In the genomic region with DNA sequence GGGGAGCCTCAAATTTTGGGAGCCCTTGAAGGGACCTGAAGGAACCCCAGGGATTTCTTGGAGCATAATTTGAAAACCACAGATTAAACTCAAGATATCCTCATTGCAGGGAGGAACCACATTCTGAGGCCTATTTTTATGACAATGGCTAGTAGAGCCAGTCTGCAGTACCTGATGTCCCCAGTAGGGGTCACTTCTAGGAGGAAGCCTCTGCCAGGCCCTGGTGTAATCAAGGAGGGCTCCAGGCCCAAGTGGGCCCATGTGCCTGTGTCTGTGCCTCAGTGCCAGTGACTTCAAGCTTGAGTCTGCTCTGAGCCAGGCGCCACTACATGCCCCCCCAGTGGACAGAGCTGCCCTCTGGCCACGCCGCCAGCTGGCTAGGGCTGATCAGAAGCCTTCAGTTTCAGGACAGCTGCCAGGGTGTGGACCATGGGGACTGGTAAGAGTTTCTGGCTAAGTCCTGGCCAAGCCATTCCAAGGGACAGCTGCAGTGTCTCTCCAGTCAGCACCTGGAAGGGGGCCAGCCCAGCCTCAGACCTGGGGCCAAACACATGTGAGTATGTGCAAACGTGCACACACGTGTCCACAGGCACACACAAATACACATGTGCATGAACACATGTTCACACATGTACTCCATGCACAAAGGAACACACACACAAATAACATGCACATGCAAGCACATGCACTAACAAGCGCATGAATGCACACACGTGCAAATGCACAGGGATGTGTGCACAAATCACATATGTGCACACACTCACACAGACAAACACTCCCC, we compare ENCODE assay signal across 10 cellular contexts. TPM values are rescaled to one million over a fixed set of nuclear protein-coding genes. Genes with fewer than 3 reads are reported as not detected.
DNase-seq lines count a peak whose midpoint lies in the region; FAIRE-seq and TF ChIP-seq lines count a peak whose summit lies in the region.
"Had no signal": no experiment of that assay in that cellular context is flagged by ENCODE, and none has a peak within 500 bp of the region (broad histone marks: within the 10 kb centered on the region; RNA-seq: fewer than 3 reads in every experiment).

No MANE protein-coding gene starts in this region.

- H3K27me3 ChIP-seq in brain microvascular endothelial cell (replicated peaks) (no peaks in the 10 kb centered on the region), mesenchymal stem cell (ENCODE audit: control insufficient read depth in 1 of 2, insufficient read depth in 1 of 2, low read length in 2 of 2) (peaks cover 5 to 26% of the 10 kb centered on the region in 2 experiments), adrenal gland (no peaks in the 10 kb centered on the region)

- no peak overlapping the region for H3K23ac ChIP-seq in mesenchymal stem cell (ENCODE audit: low read length in 2 of 2)

- peak; percentile 69 for FAIRE-seq in HTR-8/SVneo (lab: Jason Lieb, UNC)

- H3K4me3 ChIP-seq in AG10803 (ENCODE audit: low read length) (no peak overlapping the region), brain microvascular endothelial cell (ENCODE audit: low read depth, low read length) (no peak overlapping the region), mesenchymal stem cell (ENCODE audit: insufficient read depth in 1 of 2, low read depth in 1 of 2, low read length in 2 of 2) (no peak overlapping the region), adrenal gland (no peak overlapping the region)
- H3K4me3 ChIP-seq: GM23248 had no signal

- H4K91ac ChIP-seq in mesenchymal stem cell (ENCODE audit: low read length) = peak overlapping the region; percentile 0

- intact Hi-C loops in adrenal gland (cut with DNase I) = loop anchor here in 1 of 2 donors (10.0 kb wide), 1 partner anchor 529 kb away; no protein-coding TSS in a partner anchor

- H3K36me3 ChIP-seq in brain microvascular endothelial cell (replicated peaks) (no peaks in the 10 kb centered on the region), mesenchymal stem cell (ENCODE audit: control insufficient read depth in 1 of 2, insufficient read depth in 2 of 2, low read depth in 1 of 2, low read length in 2 of 2) (no peaks in the 10 kb centered on the region), adrenal gland (replicated peaks in 1 of 2) (no peaks in the 10 kb centered on the region)

- no peak overlapping the region for H4K8ac ChIP-seq in mesenchymal stem cell (ENCODE audit: low read length)

- H2BK12ac ChIP-seq in mesenchymal stem cell (ENCODE audit: low read length in 2 of 2) = no peak overlapping the region

- DNase-seq in AG10803 (ENCODE audit: low read depth) (no peak), HTR-8/SVneo (ENCODE audit: insufficient read length, low spot score) (no peak), brain microvascular endothelial cell (no peak), mesenchymal stem cell (no peak), NCI-H1930 (lab: John Stamatoyannopoulos, UW) (no peak), pons (ENCODE audit: low spot score) (no peak), adrenal gland (no peak), SKM-1 (lab: John Stamatoyannopoulos, UW; ENCODE audit: unreplicated experiment) (no peak)
- DNase-seq: KG1 had no signal

- H2AFZ ChIP-seq in mesenchymal stem cell (ENCODE audit: low read depth, low read length) = no peak overlapping the region
- H2AFZ ChIP-seq: GM23248 had no signal

- H3K79me1 ChIP-seq in mesenchymal stem cell (replicated peaks; ENCODE audit: low read length, poor library complexity, severe bottlenecking) = no peaks in the 10 kb centered on the region

- no peak overlapping the region for H3K4me2 ChIP-seq in mesenchymal stem cell (ENCODE audit: low read length, poor library complexity, severe bottlenecking)

- H2BK5ac ChIP-seq in mesenchymal stem cell (ENCODE audit: low read depth, low read length, poor library complexity, severe bottlenecking) = no peak overlapping the region

- TF ChIP-seq CTCF in AG10803 (conservative IDR thresholded peaks at IDR 0.05; ENCODE audit: low read length) (peak; percentile 50), brain microvascular endothelial cell (IDR thresholded peaks at IDR 0.05; ENCODE audit: low read depth, low read length, missing control alignments) (peak; percentile 74), adrenal gland (IDR thresholded peaks at IDR 0.05) (peak in 3 of 6 experiments; percentile 25 to 36 (median 34))

- H3K4ac ChIP-seq in mesenchymal stem cell (ENCODE audit: low read depth in 1 of 2, low read length in 2 of 2) = no peak overlapping the region

- H3K4me1 ChIP-seq in mesenchymal stem cell (ENCODE audit: control insufficient read depth, insufficient read depth, low read depth, low read length) (peaks cover 3% of the 10 kb centered on the region), adrenal gland (replicated peaks in 1 of 2) (peaks cover 0 to 14% of the 10 kb centered on the region in 2 donors)

- H3K27ac ChIP-seq in brain microvascular endothelial cell = no peak overlapping the region
- H3K27ac ChIP-seq in mesenchymal stem cell (ENCODE audit: low read length, poor library complexity, severe bottlenecking) = no peak overlapping the region
- no peak overlapping the region for H3K27ac ChIP-seq in adrenal gland
- H3K27ac ChIP-seq: GM23248 had no signal

- H3K18ac ChIP-seq in mesenchymal stem cell (ENCODE audit: low read depth in 1 of 2, low read length in 2 of 2) = no peak overlapping the region

- no peak for TF ChIP-seq POLR2A in adrenal gland (IDR thresholded peaks at IDR 0.05)

- no peak overlapping the region for H2AK5ac ChIP-seq in mesenchymal stem cell (ENCODE audit: low read length, severe bottlenecking)

- in situ Hi-C loops in brain microvascular endothelial cell (cut with HindIII; ENCODE audit: low pct_ligation_motif_present, low sequenced_read_pairs) = no loop called here

- H3K14ac ChIP-seq in mesenchymal stem cell (ENCODE audit: low read length in 2 of 2) = no peak overlapping the region

- H3K9ac ChIP-seq in mesenchymal stem cell (ENCODE audit: low read length) = no peak overlapping the region
- H3K9ac ChIP-seq: GM23248 had no signal

- 78% methylated on average over 7 of the region's 7 CpGs for WGBS in mesenchymal stem cell
- 58 to 85% (median 71%) methylated on average over 4 to 7 of the region's 7 CpGs for WGBS in adrenal gland, 4 donors

- no peak overlapping the region for H2BK15ac ChIP-seq in mesenchymal stem cell (ENCODE audit: low read depth, poor library complexity, severe bottlenecking)

- no peak overlapping the region for H2BK120ac ChIP-seq in mesenchymal stem cell (ENCODE audit: low read depth, low read length)

- H3K9me3 ChIP-seq in mesenchymal stem cell (ENCODE audit: control insufficient read depth, low read length) (no peaks in the 10 kb centered on the region), adrenal gland (replicated peaks in 1 of 3) (no peaks in the 10 kb centered on the region)

RNA-seq across cellular contexts. Expression of a gene that starts 20.5 kb away (rescaled TPM):
- polyA plus RNA-seq in mesenchymal stem cell (2013, experiment 1 of 2) = 0.14 TPM
- 0.18 TPM for polyA plus RNA-seq in mesenchymal stem cell (2013, experiment 2 of 2)
- total RNA-seq in adrenal gland = 1 to 10 TPM in 1 of 8 donors, under 1 TPM in 5, not detected in 2; 0.14 to 2.8 (median 0.45) TPM
- polyA plus RNA-seq in adrenal gland = 1 to 10 TPM in 1 of 3 donors, under 1 TPM in 1, not detected in 1; 0.24 to 9.3 TPM
- total RNA-seq: GM23248 had no signal
- polyA plus RNA-seq: GM23248 had no signal

RNA-seq across cellular contexts. Expression of a gene that starts 52.0 kb away (rescaled TPM):
- polyA plus RNA-seq in mesenchymal stem cell (2013, experiment 1 of 2) = 27.7 TPM
- polyA plus RNA-seq in mesenchymal stem cell (2013, experiment 2 of 2) = 25.6 TPM
- total RNA-seq in adrenal gland = 10 to 100 TPM; 31.0 to 92.8 (median 64.2) TPM
- polyA plus RNA-seq in adrenal gland = 10 to 100 TPM in 2 of 3 donors, 1 to 10 TPM in 1; 1.4 to 43.7 (median 23.7) TPM

RNA-seq across cellular contexts. Expression of a gene that starts 56.2 kb away (rescaled TPM):
- 0.03 TPM for polyA plus RNA-seq in mesenchymal stem cell (2013, experiment 1 of 2)
- polyA plus RNA-seq in mesenchymal stem cell (2013, experiment 2 of 2) = 0.07 TPM
- 10 to 100 TPM in 1 of 8 donors, 1 to 10 TPM in 7; 1.6 to 12.5 (median 7.1) TPM for total RNA-seq in adrenal gland
- polyA plus RNA-seq in adrenal gland = 10 to 100 TPM in 2 of 3 donors, under 1 TPM in 1; 0.60 to 29.9 (median 10.1) TPM
- polyA plus RNA-seq: GM23248 had no signal
